ENCODE assay signal across 8 cellular contexts in genomic region chr3:79019137-79019923, GRCh38.
DNase-seq lines count a peak whose midpoint lies in the region; ATAC-seq and TF ChIP-seq lines count a peak whose summit lies in the region.

No MANE protein-coding gene starts in this region.

- H3K9me3 ChIP-seq in body of pancreas (no peaks in the 10 kb centered on the region), psoas muscle (no peaks in the 10 kb centered on the region)

- TF ChIP-seq CTCF in GM13977 (IDR thresholded peaks at IDR 0.05; ENCODE audit: extremely low read depth, insufficient read depth, missing control alignments) (no peak), body of pancreas (IDR thresholded peaks at IDR 0.05) (no peak), psoas muscle (IDR thresholded peaks at IDR 0.05) (no peak)

- in situ Hi-C loops in GM13977 (cut with MboI; ENCODE audit: low pct_unique_long_range_greater_than_20kb, low sequenced_read_pairs, unreplicated experiment), result no loop called here

- H3K27ac ChIP-seq in body of pancreas (peak overlapping the region in 3 of 4 donors; percentile 53 to 70 (median 62)), psoas muscle (peak overlapping the region; percentile 83)

- peak; percentile 80 for DNase-seq in GM13977 (ENCODE audit: low spot score)
- peak; percentile 91 for DNase-seq in NCI-H82 treated with DMSO at 0.1 percent for 48 hours (lab: John Stamatoyannopoulos, UW; ENCODE audit: unreplicated experiment)
- DNase-seq in body of pancreas, result peak; percentile 36 to 80 (median 56)
- DNase-seq in hippocampal formation (lab: John Stamatoyannopoulos, UW), result peak; percentile 82 to 90
- DNase-seq in psoas muscle, result peak; percentile 75 to 87
- DNase-seq in mesenteric fat pad (ENCODE audit: low spot score), result no peak

- peak; percentile 9 to 52 (median 35) for TF ChIP-seq POLR2A in body of pancreas (IDR thresholded peaks at IDR 0.05)

- 0 to 1% methylated on average over 19 to 40 of the region's 40 CpGs for WGBS in body of pancreas, 2 donors
- 1 to 3% (median 2%) methylated on average over 38 to 40 of the region's 40 CpGs for WGBS in psoas muscle, 3 donors

- H3K36me3 ChIP-seq in body of pancreas (replicated peaks in 1 of 2; ENCODE audit: insufficient read depth in 1 of 2, low read depth in 2 of 2) (no peaks in the 10 kb centered on the region), psoas muscle (ENCODE audit: insufficient read depth in 1 of 2, low read depth in 1 of 2) (no peaks in the 10 kb centered on the region)

- H3K4me1 ChIP-seq in body of pancreas (peaks cover 22% of the 10 kb centered on the region), psoas muscle (peaks cover 6% of the 10 kb centered on the region)

- intact Hi-C loops in body of pancreas (cut with DNase I) (no loop called here), psoas muscle (cut with DNase I) (loop anchor here in 1 of 2 donors (5.0 kb wide), 1 partner anchor 352 kb away; no protein-coding TSS in a partner anchor)

- ATAC-seq in HG03432 (IDR thresholded peaks at IDR 0.05; ENCODE audit: unreplicated experiment) (peak; percentile 74), body of pancreas (peak; percentile 75), psoas muscle (peak; percentile 81 to 84 (median 84)), HG02885 (IDR thresholded peaks at IDR 0.05; ENCODE audit: poor library complexity, unreplicated experiment) (no peak)

- H3K4me3 ChIP-seq in body of pancreas, result peak overlapping the region; percentile 39 to 55
- peak overlapping the region; percentile 90 for H3K4me3 ChIP-seq in psoas muscle

- H3K27me3 ChIP-seq in body of pancreas, result peaks cover 0 to 15% of the 10 kb centered on the region in 2 donors
- peaks cover 0 to 3% (median 0%) of the 10 kb centered on the region in 3 donors for H3K27me3 ChIP-seq in psoas muscle (ENCODE audit: insufficient read depth in 3 of 3, low read length in 2 of 3)
